27 cellular contexts compared by ENCODE assay signal in the genomic region with DNA sequence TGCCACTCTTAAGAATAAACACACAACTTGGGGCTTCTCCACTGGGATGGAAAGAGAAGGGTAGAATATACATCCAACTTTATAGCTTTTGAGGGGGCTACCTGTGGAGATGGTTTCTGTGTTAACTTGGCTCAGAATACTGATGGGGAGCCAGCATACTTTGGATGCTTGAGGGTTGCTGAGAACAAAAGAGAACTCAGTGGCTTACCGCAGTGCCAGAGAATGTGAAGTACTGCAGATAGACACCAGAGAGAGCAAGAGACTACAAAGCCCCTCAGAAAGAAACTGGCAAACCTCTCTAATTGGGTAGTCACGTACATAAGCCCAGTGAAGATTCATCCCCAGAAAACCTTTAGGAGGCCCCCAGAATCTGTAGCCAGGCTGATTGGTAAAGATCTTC.
DNase-seq lines count a peak whose midpoint lies in the region; ATAC-seq and TF ChIP-seq lines count a peak whose summit lies in the region.
"Had no signal": no experiment of that assay in that cellular context is flagged by ENCODE, and none has a peak within 500 bp of the region (broad histone marks: within the 10 kb centered on the region; RNA-seq: fewer than 3 reads in every experiment).

No MANE protein-coding gene starts in this region.

- H3K4me3 Mint-ChIP-seq in WTC11, result no peak overlapping the region
- H3K4me3 Mint-ChIP-seq: activated CD8-positive, alpha-beta T cell treated with anti-CD3 and anti-CD28 coated beads, Interleukin-2, amount 10 ng/mL, durations not matched to agents 7 days and 5 days; activated naive CD4-positive, alpha-beta T cell treated with anti-CD3 and anti-CD28 coated beads, Interleukin-2, amount 50 U/mL, for 24 hours; natural killer cell had no signal

- ATAC-seq in WTC11, result peak; percentile 100
- ATAC-seq: activated CD8-positive, alpha-beta T cell treated with anti-CD3 and anti-CD28 coated beads, Interleukin-2, amount 10 ng/mL, durations not matched to agents 7 days and 5 days; foreskin keratinocyte; heart left ventricle; natural killer cell had no signal

- peak overlapping the region; percentile 58; the same call in 1 of the 2 replicates for H3K27ac Mint-ChIP-seq in WTC11
- H3K27ac Mint-ChIP-seq: activated CD8-positive, alpha-beta T cell treated with anti-CD3 and anti-CD28 coated beads, Interleukin-2, amount 10 ng/mL, durations not matched to agents 7 days and 5 days; activated naive CD4-positive, alpha-beta T cell treated with anti-CD3 and anti-CD28 coated beads, Interleukin-2, amount 50 U/mL, for 24 hours; activated T-helper 2 cell treated with anti-CD3 and anti-CD28 coated beads, Interferon-gamma antibody, Interleukin-2, Interleukin-4, amounts not matched to agents 10 μg/mL and 5 μg/mL and 100 μg/mL, durations not matched to agents 14 hours and 24 hours and 36 hours; natural killer cell had no signal

- no peaks in the 10 kb centered on the region for H3K27me3 ChIP-seq in neuronal stem cell (ENCODE audit: control insufficient read depth in 3 of 3, insufficient read depth in 3 of 3, low read depth in 1 of 3, low read length in 3 of 3)
- no peaks in the 10 kb centered on the region for H3K27me3 ChIP-seq in prostate gland (replicated peaks; ENCODE audit: insufficient read depth)
- H3K27me3 ChIP-seq: cardiac muscle cell, esophagus muscularis mucosa, foreskin keratinocyte, heart left ventricle, sigmoid colon, suprapubic skin had no signal

- no peak overlapping the region for H2BK120ac ChIP-seq in neuronal stem cell (ENCODE audit: low read depth, low read length)

- peaks cover 0 to 2% of the 10 kb centered on the region in 2 donors for H3K9me3 ChIP-seq in neuronal stem cell (replicated peaks in 1 of 2; ENCODE audit: control insufficient read depth in 2 of 2, insufficient read depth in 1 of 2, low read depth in 1 of 2, low read length in 2 of 2)
- no peaks in the 10 kb centered on the region for H3K9me3 ChIP-seq in prostate gland
- H3K9me3 ChIP-seq: sigmoid colon, suprapubic skin had no signal

- peaks cover 21% of the 10 kb centered on the region for H3K4me1 Mint-ChIP-seq in WTC11
- H3K4me1 Mint-ChIP-seq: activated naive CD4-positive, alpha-beta T cell treated with anti-CD3 and anti-CD28 coated beads, Interleukin-2, amount 50 U/mL, for 24 hours; natural killer cell had no signal

- H3K36me3 ChIP-seq in neuronal stem cell (replicated peaks in 1 of 2; ENCODE audit: control insufficient read depth in 2 of 2, insufficient read depth in 2 of 2, low read length in 2 of 2) (no peaks in the 10 kb centered on the region), prostate gland (no peaks in the 10 kb centered on the region)
- H3K36me3 ChIP-seq: cardiac muscle cell, esophagus muscularis mucosa, heart left ventricle, sigmoid colon, suprapubic skin had no signal

- TF ChIP-seq POLR2A in prostate gland (IDR thresholded peaks at IDR 0.05), result no peak

- no peak overlapping the region for H3K18ac ChIP-seq in neuronal stem cell (ENCODE audit: low read length)

- CTCF ChIA-PET in WTC11 (lab: Charles Lee), result interaction anchor here (0.6 to 1.6 kb wide), 6 partner anchors 36 to 139 kb away, joined by 3 read pairs; no protein-coding TSS in a partner anchor

- H3K4me3 ChIP-seq in neuronal stem cell (ENCODE audit: low read length in 2 of 2), result no peak overlapping the region
- no peak overlapping the region for H3K4me3 ChIP-seq in prostate gland
- H3K4me3 ChIP-seq: cardiac muscle cell, coronary artery, esophagus muscularis mucosa, heart left ventricle, sigmoid colon, suprapubic skin had no signal

- H2AFZ ChIP-seq in neuronal stem cell (ENCODE audit: low read length), result peak overlapping the region; percentile 5

- no peak overlapping the region for H3K4ac ChIP-seq in neuronal stem cell (ENCODE audit: low read length)

- DNase-seq in ELF-1 (ENCODE audit: low read depth, low spot score) (peak; percentile 60), WTC11 (ENCODE audit: low spot score) (peak; percentile 39), iPS DF 4.7 (ENCODE audit: extremely low read depth, low spot score) (peak; percentile 75), neuronal stem cell (ENCODE audit: low spot score) (peak; percentile 76), NCI-H446 (lab: John Stamatoyannopoulos, UW) (no peak), prostate gland (ENCODE audit: low spot score) (no peak), GM13977 (ENCODE audit: low spot score) (no peak)
- no peak for DNase-seq in activated CD4-positive, alpha-beta T cell treated with anti-CD3 and anti-CD28 coated beads, Interleukin-2, amount 50 U/mL, for 1 hour
- DNase-seq: activated CD4-positive, alpha-beta T cell treated with anti-CD3 and anti-CD28 coated beads for 1 hour; activated CD8-positive, alpha-beta T cell treated with anti-CD3 and anti-CD28 coated beads, Interleukin-2, amount 10 ng/mL, durations not matched to agents 7 days and 5 days; amygdala; DND-41; foreskin keratinocyte; heart left ventricle; IMR-90; natural killer cell; NCI-H1105 treated with DMSO at 0.1 percent for 48 hours; NCI-H1930; NCI-H526 treated with DMSO at 0.1 percent for 48 hours; sigmoid colon; stimulated activated naive CD4-positive, alpha-beta T cell had no signal

- H3K23ac ChIP-seq in neuronal stem cell (ENCODE audit: low read depth, low read length, poor library complexity), result no peak overlapping the region

- H3K9ac ChIP-seq in neuronal stem cell (ENCODE audit: low read depth, low read length, poor library complexity), result no peak overlapping the region

- intact Hi-C loops in prostate gland (cut with DNase I), result no loop called here

- H3K27ac ChIP-seq in neuronal stem cell (replicated peaks; ENCODE audit: low read length) (peak overlapping the region; percentile 70), prostate gland (no peak overlapping the region)
- H3K27ac ChIP-seq: cardiac muscle cell, coronary artery, esophagus muscularis mucosa, foreskin keratinocyte, heart left ventricle, sigmoid colon, suprapubic skin had no signal

- in situ Hi-C loops in GM13977 (cut with MboI; ENCODE audit: low pct_unique_long_range_greater_than_20kb, low sequenced_read_pairs, unreplicated experiment), result no loop called here

- no CpG with 5 or more reads among the region's 2 CpGs for WGBS in neuronal stem cell (ENCODE audit: extremely low coverage in 2 of 2, insufficient read length in 2 of 2, insufficient replicate concordance in 1 of 2), 2 donors
- 69% methylated on average over 2 of the region's 2 CpGs for WGBS in prostate gland

- peaks cover 8% of the 10 kb centered on the region for H3K9me3 Mint-ChIP-seq in WTC11
- H3K9me3 Mint-ChIP-seq: activated T-helper 2 cell treated with anti-CD3 and anti-CD28 coated beads, Interferon-gamma antibody, Interleukin-2, Interleukin-4, amounts not matched to agents 10 μg/mL and 5 μg/mL and 100 μg/mL, durations not matched to agents 14 hours and 24 hours and 36 hours had no signal

- H3K27me3 Mint-ChIP-seq in WTC11 (ENCODE audit: low read depth), result no peaks in the 10 kb centered on the region

- H2BK5ac ChIP-seq in neuronal stem cell (ENCODE audit: low read length), result no peak overlapping the region

- H2AK5ac ChIP-seq in neuronal stem cell (ENCODE audit: low read depth, low read length), result no peak overlapping the region

- no peak overlapping the region for H3K14ac ChIP-seq in neuronal stem cell (ENCODE audit: low read length)

- no peak for TF ChIP-seq CTCF in WTC11 (IDR thresholded peaks at IDR 0.05)
- TF ChIP-seq CTCF in prostate gland (IDR thresholded peaks at IDR 0.05), result no peak
- TF ChIP-seq CTCF in GM13977 (IDR thresholded peaks at IDR 0.05; ENCODE audit: extremely low read depth, insufficient read depth, missing control alignments), result no peak

- peaks cover 11% of the 10 kb centered on the region; the same call in 1 of the 2 replicates for H3K36me3 Mint-ChIP-seq in WTC11
- H3K36me3 Mint-ChIP-seq: natural killer cell had no signal

- no peak overlapping the region for H2BK12ac ChIP-seq in neuronal stem cell (ENCODE audit: low read length)

- peaks cover 7 to 13% of the 10 kb centered on the region in 2 donors for H3K4me1 ChIP-seq in neuronal stem cell (ENCODE audit: control insufficient read depth in 2 of 2, insufficient read depth in 1 of 2, low read depth in 1 of 2, low read length in 2 of 2)
- no peaks in the 10 kb centered on the region for H3K4me1 ChIP-seq in prostate gland (replicated peaks)
- H3K4me1 ChIP-seq: esophagus muscularis mucosa, foreskin keratinocyte, heart left ventricle, sigmoid colon, suprapubic skin had no signal

- POLR2A ChIA-PET in WTC11 (lab: Charles Lee), result no interaction called here

- H4K91ac ChIP-seq in neuronal stem cell (ENCODE audit: low read depth, low read length, poor library complexity), result no peak overlapping the region

- H2BK15ac ChIP-seq in neuronal stem cell (ENCODE audit: low read length), result no peak overlapping the region

- H3K4me2 ChIP-seq in neuronal stem cell (ENCODE audit: insufficient read depth, low read length, poor library complexity, severe bottlenecking), result no peak overlapping the region

- H4K8ac ChIP-seq in neuronal stem cell (ENCODE audit: low read depth, low read length), result no peak overlapping the region

- no peaks in the 10 kb centered on the region for H3K79me1 ChIP-seq in neuronal stem cell (ENCODE audit: low read depth, low read length)

TF ChIP-seq in WTC11, 78 proteins besides CTCF, POLR2A, EP300 and RAD21:
- TF ChIP-seq TEAD4 (CRISPR knock-in tag; IDR thresholded peaks at IDR 0.05) (peak; percentile 76; the same call in 1 of the 2 replicates), ZNF423 (CRISPR knock-in tag; IDR thresholded peaks at IDR 0.05) (peak; percentile 10; the same call in 1 of the 2 replicates), TEAD1 (CRISPR knock-in tag; IDR thresholded peaks at IDR 0.05) (peak; percentile 70; the same call in 1 of the 2 replicates), MAX (CRISPR knock-in tag; IDR thresholded peaks at IDR 0.05) (no peak)

Comparison
In these comparisons a context has a peak if more than half of its experiments do, and no peak if none do; other contexts are left out.
1. DNase-seq: peak in ELF-1 (single experiment), WTC11 (single experiment), iPS DF 4.7 (single experiment) and neuronal stem cell (single experiment); none in activated CD4-positive, alpha-beta T cell treated with anti-CD3 and anti-CD28 coated beads, Interleukin-2, amount 50 U/mL, for 1 hour (single experiment), NCI-H446 (0 of 2), prostate gland (single experiment) and GM13977 (single experiment).